In genomic region chr19:11558881-11559828, GRCh38 we compare ENCODE assay signal across 1 cellular context.
TF ChIP-seq lines count a peak whose summit lies in the region.

ELOF1 (minus strand) TSS chr19:11559230; CDS start chr19:11554347, 4,883 bp downstream.

TF ChIP-seq in GM23338, 12 proteins besides CTCF, POLR2A, EP300 and RAD21:
- TF ChIP-seq ZNF462 (CRISPR knock-in tag; IDR thresholded peaks at IDR 0.05) (no peak), POLR2AphosphoS5 (IDR thresholded peaks at IDR 0.05; ENCODE audit: low read depth) (peak; percentile 97), EZH2phosphoT487 (IDR thresholded peaks at IDR 0.05; ENCODE audit: unreplicated experiment) (no peak)
TF ChIP-seq in GM23338: peak in this region for 1.
